10 cellular contexts compared by ENCODE assay signal in the genomic region with DNA sequence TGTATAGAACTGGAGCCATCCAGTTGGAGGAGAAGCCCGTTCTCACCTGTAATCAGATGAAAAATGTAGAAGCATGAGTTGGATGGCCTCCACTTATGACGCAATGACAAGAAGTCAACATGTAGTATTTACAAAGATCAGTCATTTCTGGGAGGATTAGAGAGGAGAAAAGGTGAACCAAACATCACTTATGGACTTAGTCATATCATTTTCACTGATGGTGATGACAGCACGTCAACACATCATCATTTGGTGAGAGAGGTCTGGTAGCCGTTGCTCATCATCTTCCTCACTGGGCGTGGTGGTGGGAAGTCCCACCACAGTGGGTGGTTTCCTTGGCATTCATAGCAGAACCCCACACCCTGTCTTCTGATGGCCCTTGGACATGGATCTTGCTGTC.
DNase-seq lines count a peak whose midpoint lies in the region; ATAC-seq and TF ChIP-seq lines count a peak whose summit lies in the region.
"Had no signal": no experiment of that assay in that cellular context is flagged by ENCODE, and none has a peak within 500 bp of the region (broad histone marks: within the 10 kb centered on the region; RNA-seq: fewer than 3 reads in every experiment).

No MANE protein-coding gene starts in this region.

- H3K27ac ChIP-seq in PC-9, result peak overlapping the region; percentile 2; the same call in 1 of the 2 replicates

- no peak overlapping the region for H2AFZ ChIP-seq in PC-9

- H3K4me1 ChIP-seq in PC-9 (replicated peaks; ENCODE audit: insufficient read depth), result peaks cover 21% of the 10 kb centered on the region

- POLR2A ChIA-PET in PC-9 (lab: Charles Lee; ENCODE audit: unreplicated experiment), result no interaction called here

- intact Hi-C loops in natural killer cell (cut with micrococcal nuclease) (no loop called here), PC-9 (cut with micrococcal nuclease; ENCODE audit: unreplicated experiment) (no loop called here)

- H4K20me1 ChIP-seq in PC-9 (ENCODE audit: insufficient read depth), result no peaks in the 10 kb centered on the region

- H3K27me3 Mint-ChIP-seq in natural killer cell treated with Interleukin-12 subunit alpha and Interleukin-12 subunit beta and Interleukin-15 and Interleukin-18, amount 100 ng/mL, for 72 hours, result peaks cover 0 to 3% of the 10 kb centered on the region in 2 donors
- no peaks in the 10 kb centered on the region for H3K27me3 Mint-ChIP-seq in natural killer cell (ENCODE audit: low read depth in 2 of 2)
- H3K27me3 Mint-ChIP-seq: B cell had no signal

- peaks cover 12% of the 10 kb centered on the region for H3K36me3 Mint-ChIP-seq in natural killer cell treated with Interleukin-12 subunit alpha and Interleukin-12 subunit beta and Interleukin-15 and Interleukin-18, amount 100 ng/mL, for 72 hours
- H3K36me3 Mint-ChIP-seq in natural killer cell, result no peaks in the 10 kb centered on the region

- H3K27ac Mint-ChIP-seq in natural killer cell treated with Interleukin-12 subunit alpha and Interleukin-12 subunit beta and Interleukin-15 and Interleukin-18, amount 100 ng/mL, for 72 hours, result peak overlapping the region; percentile 70 to 86
- H3K27ac Mint-ChIP-seq in natural killer cell, result no peak overlapping the region
- H3K27ac Mint-ChIP-seq: B cell had no signal

- no peak overlapping the region for H3K4me2 ChIP-seq in PC-9

- H3F3A ChIP-seq in PC-9 (ENCODE audit: insufficient read depth, low read depth), result peaks cover 11% of the 10 kb centered on the region; the same call in 1 of the 2 replicates

- BruUV-seq in PC-9 (replicated peaks; lab: Mats Ljungman, UMichigan), result no TSS peak

- DNase-seq in natural killer cell treated with Interleukin-12 subunit alpha and Interleukin-12 subunit beta and Interleukin-15 and Interleukin-18, amount 100 ng/mL, for 72 hours (ENCODE audit: low spot score), result no peak
- no peak for DNase-seq in natural killer cell
- peak in 1 of 2 experiments; percentile 59 for DNase-seq in PC-9
- peak; percentile 93 for DNase-seq in epithelial cell of esophagus (ENCODE audit: low read depth)
- peak; percentile 35 for DNase-seq in stimulated activated naive CD8-positive, alpha-beta T cell treated with anti-CD3 and anti-CD28 coated beads, Interleukin-15, Interleukin-2, amounts not matched to agents 100 U/mL and 50 U/mL, for 24 hours
- DNase-seq in T-helper 9 cell, result no peak
- DNase-seq: NCI-H1048 had no signal

- no peaks in the 10 kb centered on the region for H3K79me2 ChIP-seq in PC-9 (ENCODE audit: low read depth)

- peak; percentile 81 to 94 for ATAC-seq in natural killer cell treated with Interleukin-12 subunit alpha and Interleukin-12 subunit beta and Interleukin-15 and Interleukin-18, amount 100 ng/mL, for 72 hours
- ATAC-seq in natural killer cell (no peak), GM21717 (IDR thresholded peaks at IDR 0.05; ENCODE audit: unreplicated experiment) (no peak), GM19397 (IDR thresholded peaks at IDR 0.05; ENCODE audit: unreplicated experiment) (no peak)
- peak; percentile 92 for ATAC-seq in stimulated activated naive CD8-positive, alpha-beta T cell treated with anti-CD3 and anti-CD28 coated beads, Interleukin-15, Interleukin-2, amounts not matched to agents 100 U/mL and 50 U/mL, for 24 hours

- H3K36me3 ChIP-seq in PC-9 (ENCODE audit: low read depth), result no peaks in the 10 kb centered on the region

- TF ChIP-seq CTCF in natural killer cell (IDR thresholded peaks at IDR 0.05), result no peak
- no peak for TF ChIP-seq CTCF in PC-9 (conservative IDR thresholded peaks at IDR 0.05)
- TF ChIP-seq CTCF in epithelial cell of esophagus (IDR thresholded peaks at IDR 0.05; ENCODE audit: insufficient read depth, low read depth, low read length, missing control alignments), result no peak

- H3K9me3 Mint-ChIP-seq in natural killer cell treated with Interleukin-12 subunit alpha and Interleukin-12 subunit beta and Interleukin-15 and Interleukin-18, amount 100 ng/mL, for 72 hours, result no peaks in the 10 kb centered on the region
- H3K9me3 Mint-ChIP-seq in natural killer cell, result no peaks in the 10 kb centered on the region

- H3K4me3 ChIP-seq in PC-9, result no peak overlapping the region
- no peak overlapping the region for H3K4me3 ChIP-seq in epithelial cell of esophagus (ENCODE audit: low read length)

- no peaks in the 10 kb centered on the region for H3K9me3 ChIP-seq in PC-9 (ENCODE audit: insufficient read depth, low read depth)

- peaks cover 3 to 34% of the 10 kb centered on the region in 2 donors for H3K4me1 Mint-ChIP-seq in natural killer cell treated with Interleukin-12 subunit alpha and Interleukin-12 subunit beta and Interleukin-15 and Interleukin-18, amount 100 ng/mL, for 72 hours (ENCODE audit: low read depth in 2 of 2)
- no peaks in the 10 kb centered on the region for H3K4me1 Mint-ChIP-seq in natural killer cell
- H3K4me1 Mint-ChIP-seq: B cell had no signal

- no peaks in the 10 kb centered on the region for H3K9me2 ChIP-seq in PC-9 (ENCODE audit: insufficient read depth)

- CTCF ChIA-PET in PC-9 (lab: Charles Lee), result no interaction called here

- peak overlapping the region; percentile 76 for H3K4me3 Mint-ChIP-seq in natural killer cell treated with Interleukin-12 subunit alpha and Interleukin-12 subunit beta and Interleukin-15 and Interleukin-18, amount 100 ng/mL, for 72 hours
- no peak overlapping the region for H3K4me3 Mint-ChIP-seq in natural killer cell
- H3K4me3 Mint-ChIP-seq: B cell had no signal

- H3K27me3 ChIP-seq in PC-9 (ENCODE audit: insufficient read depth, low read depth), result no peaks in the 10 kb centered on the region

Comparison
In these comparisons a context has a peak if more than half of its experiments do, and no peak if none do; other contexts are left out.
1. ATAC-seq: peak in natural killer cell treated with Interleukin-12 subunit alpha and Interleukin-12 subunit beta and Interleukin-15 and Interleukin-18, amount 100 ng/mL, for 72 hours (2 of 2) and stimulated activated naive CD8-positive, alpha-beta T cell treated with anti-CD3 and anti-CD28 coated beads, Interleukin-15, Interleukin-2, amounts not matched to agents 100 U/mL and 50 U/mL, for 24 hours (single experiment); none in natural killer cell (0 of 3), GM21717 (single experiment) and GM19397 (single experiment).
2. H3K27ac Mint-ChIP-seq: peak in natural killer cell treated with Interleukin-12 subunit alpha and Interleukin-12 subunit beta and Interleukin-15 and Interleukin-18, amount 100 ng/mL, for 72 hours (2 of 2); none in natural killer cell (0 of 2).
3. DNase-seq: peak in epithelial cell of esophagus (single experiment) and stimulated activated naive CD8-positive, alpha-beta T cell treated with anti-CD3 and anti-CD28 coated beads, Interleukin-15, Interleukin-2, amounts not matched to agents 100 U/mL and 50 U/mL, for 24 hours (single experiment); none in natural killer cell treated with Interleukin-12 subunit alpha and Interleukin-12 subunit beta and Interleukin-15 and Interleukin-18, amount 100 ng/mL, for 72 hours (single experiment), natural killer cell (single experiment) and T-helper 9 cell (single experiment).